In the genomic region with DNA sequence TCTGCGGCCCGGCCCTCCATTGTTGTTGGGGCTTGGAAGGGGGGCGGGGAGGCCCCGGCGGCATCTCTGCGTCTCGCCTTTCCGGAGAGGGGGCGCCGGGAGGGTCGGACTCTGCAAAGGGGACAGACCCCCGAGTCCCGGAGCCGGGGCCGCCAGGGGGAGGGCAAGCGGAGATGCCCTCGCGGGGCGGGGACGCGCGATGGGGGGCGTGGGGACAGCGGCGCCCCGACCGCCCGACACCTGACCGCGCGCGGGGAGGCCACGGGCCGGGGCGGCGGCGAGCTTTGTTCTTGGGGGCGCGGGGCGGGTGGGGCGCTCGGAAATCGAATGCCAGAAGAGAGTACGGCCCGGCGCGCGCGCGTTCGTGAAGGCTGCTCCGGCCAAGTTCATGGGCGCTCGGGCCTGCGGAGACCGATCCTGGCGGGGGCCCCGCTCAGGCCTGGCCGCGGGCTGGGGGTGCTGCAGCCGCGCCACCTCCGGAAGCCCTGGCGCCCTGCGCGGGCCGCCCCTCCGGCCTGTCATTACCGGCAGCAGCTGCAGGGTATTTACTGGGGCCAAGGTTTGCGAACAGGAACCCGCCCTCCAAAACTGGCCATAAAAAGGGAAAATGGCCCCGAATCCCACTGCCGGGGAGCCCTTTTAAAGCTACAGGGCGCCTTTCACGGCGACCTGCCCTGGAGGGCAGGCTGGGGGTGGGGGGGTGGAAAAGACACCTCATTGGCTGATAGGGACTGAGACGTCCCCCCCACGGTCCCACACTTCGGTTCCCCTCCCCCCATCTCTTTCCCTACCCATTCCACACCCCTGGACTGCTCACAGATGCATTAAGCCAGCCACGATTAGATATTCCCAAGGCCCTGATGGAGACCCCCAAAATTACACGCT, we compare ENCODE assay signal across 8 cellular contexts. TPM values are rescaled to one million over a fixed set of nuclear protein-coding genes. Genes with fewer than 3 reads are reported as not detected.
DNase-seq lines count a peak whose midpoint lies in the region; ATAC-seq, FAIRE-seq and TF ChIP-seq lines count a peak whose summit lies in the region.

No MANE protein-coding gene starts in this region.

- H3K9me3 ChIP-seq in right atrium auricular region, result no peaks in the 10 kb centered on the region
- no peaks in the 10 kb centered on the region for H3K9me3 ChIP-seq in small intestine (ENCODE audit: control insufficient read depth, low read depth)

- peak; percentile 63 for DNase-seq in activated CD8-positive, alpha-beta memory T cell treated with anti-CD3 and anti-CD28 coated beads, Interleukin-2, amount 50 U/mL, for 48 hours
- no peak for DNase-seq in activated CD8-positive, alpha-beta memory T cell treated with anti-CD3 and anti-CD28 coated beads, Interleukin-2, amount 50 U/mL, for 4 hours
- no peak for DNase-seq in right atrium auricular region (ENCODE audit: low spot score)
- DNase-seq in small intestine, result no peak
- no peak for DNase-seq in foreskin melanocyte
- no peak for DNase-seq in dedifferentiated amniotic fluid mesenchymal stem cell (ENCODE audit: extremely low spot score)

- H3K4me1 ChIP-seq in right atrium auricular region, result peaks cover 0 to 23% of the 10 kb centered on the region in 2 donors
- H3K4me1 ChIP-seq in small intestine (ENCODE audit: control insufficient read depth in 2 of 2, insufficient read depth in 1 of 2, low read depth in 1 of 2, low read length in 1 of 2), result no peaks in the 10 kb centered on the region

- H3K4me3 ChIP-seq in WI38 (ENCODE audit: low read depth, low read length) (peak overlapping the region; percentile 59), right atrium auricular region (peak overlapping the region; percentile 63 to 82), small intestine (ENCODE audit: low read depth in 1 of 2, low read length in 2 of 2) (peak overlapping the region; percentile 26 to 61)

- TF ChIP-seq CTCF in WI38 (IDR thresholded peaks at IDR 0.05; ENCODE audit: low read depth, low read length), result no peak
- TF ChIP-seq CTCF in right atrium auricular region (IDR thresholded peaks at IDR 0.05), result no peak

- no peak for FAIRE-seq in small intestine (lab: Jason Lieb, UNC)

- WGBS in small intestine, 3 donors, result 2% methylated on average over 45 to 81 of the region's 81 CpGs

- no peaks in the 10 kb centered on the region for H3K27me3 ChIP-seq in right atrium auricular region
- H3K27me3 ChIP-seq in small intestine (ENCODE audit: control insufficient read depth in 2 of 2, insufficient read depth in 2 of 2, low read length in 2 of 2), result peaks cover 0 to 2% of the 10 kb centered on the region in 2 donors

- H3K36me3 ChIP-seq in right atrium auricular region, result no peaks in the 10 kb centered on the region
- no peaks in the 10 kb centered on the region for H3K36me3 ChIP-seq in small intestine (ENCODE audit: control insufficient read depth in 2 of 2, insufficient read depth in 2 of 2, low read length in 2 of 2)

- no peak for ATAC-seq in GM18868 (IDR thresholded peaks at IDR 0.05; ENCODE audit: unreplicated experiment)

- H3K27ac ChIP-seq in right atrium auricular region (peak overlapping the region; percentile 56 to 66), small intestine (ENCODE audit: low read depth in 1 of 2, low read length in 1 of 2) (no peak overlapping the region)

RNA-seq across cellular contexts. Expression of a gene that starts 11.1 kb away (rescaled TPM):
- total RNA-seq in right atrium auricular region, result not detected
- under 1 TPM in 1 of 3 donors, not detected in 2; 0.45 TPM for polyA plus RNA-seq in small intestine

RNA-seq across cellular contexts. Expression of a gene that starts 40.1 kb away (rescaled TPM):
- total RNA-seq in right atrium auricular region, result under 1 TPM; 0.28 to 0.70 TPM
- polyA plus RNA-seq in small intestine, result 10 to 100 TPM in 2 of 3 donors, 1 to 10 TPM in 1; 8.6 to 67.1 (median 43.2) TPM

RNA-seq across cellular contexts. Expression of a gene that starts 40.2 kb away (rescaled TPM):
- total RNA-seq in right atrium auricular region, result 10 to 100 TPM; 16.1 to 22.6 TPM
- polyA plus RNA-seq in small intestine, result 100 to 1,000 TPM in 2 of 3 donors, 10 to 100 TPM in 1; 66.5 to 199 (median 140) TPM

Comparison
In these comparisons a context has a peak if more than half of its experiments do, and no peak if none do; other contexts are left out.
1. H3K27ac ChIP-seq: peak in right atrium auricular region (2 of 2); none in small intestine (0 of 2).
2. Peak in every context shown above with its lines, with median percentiles within 50 percentile points of each other: H3K4me3 ChIP-seq.